ENCODE assay signal across 13 cellular contexts in genomic region chr12:92942905-92943304, GRCh38. TPM values are rescaled to one million over a fixed set of nuclear protein-coding genes. Genes with fewer than 3 reads are reported as not detected.
DNase-seq lines count a peak whose midpoint lies in the region; ATAC-seq and TF ChIP-seq lines count a peak whose summit lies in the region.
"Had no signal": no experiment of that assay in that cellular context is flagged by ENCODE, and none has a peak within 500 bp of the region (broad histone marks: within the 10 kb centered on the region; RNA-seq: fewer than 3 reads in every experiment).

No MANE protein-coding gene starts in this region.

- no peaks in the 10 kb centered on the region for H3K27me3 ChIP-seq in mammary epithelial cell (ENCODE audit: insufficient read depth, low read length)

- BruUV-seq in mammary epithelial cell (replicated peaks; lab: Mats Ljungman, UMichigan), result no TSS peak

- no peak overlapping the region for H3K27ac ChIP-seq in mammary epithelial cell (ENCODE audit: insufficient read depth, low read depth, low read length)

- no peak overlapping the region for H2AFZ ChIP-seq in mammary epithelial cell (ENCODE audit: low read depth, low read length)

- H3K4me1 Mint-ChIP-seq in IgD-negative memory B cell (peaks cover 25 to 28% (median 27%) of the 10 kb centered on the region in 3 donors), glutamatergic neuron (ENCODE audit: low read depth, unreplicated experiment) (no peaks in the 10 kb centered on the region)

- H3K27me3 Mint-ChIP-seq in IgD-negative memory B cell (no peaks in the 10 kb centered on the region), glutamatergic neuron (ENCODE audit: unreplicated experiment) (no peaks in the 10 kb centered on the region)

- H3K9me3 ChIP-seq in mammary epithelial cell (replicated peaks; ENCODE audit: insufficient read depth, low read length), result no peaks in the 10 kb centered on the region

- dilution Hi-C loops in mammary epithelial cell (cut with HindIII; ENCODE audit: low sequenced_read_pairs), result no loop called here

- WGBS in mammary epithelial cell (ENCODE audit: low coverage, missing lambda C conversion rate), result 100% methylated on average over 1 of the region's 1 CpG

- H3K36me3 ChIP-seq in mammary epithelial cell (ENCODE audit: insufficient read depth, low read length), result no peaks in the 10 kb centered on the region

- intact Hi-C loops in mammary epithelial cell (cut with micrococcal nuclease), result no loop called here

- H3K27ac Mint-ChIP-seq in IgD-negative memory B cell, result peak overlapping the region in 1 of 3 donors; percentile 71
- no peak overlapping the region for H3K27ac Mint-ChIP-seq in glutamatergic neuron (ENCODE audit: unreplicated experiment)
- H3K27ac Mint-ChIP-seq: T-helper 2 cell treated with Interferon-gamma antibody and Interleukin-4, amounts not matched to agents 5 μg/mL and 100 μg/mL, for 36 hours had no signal

- H3K4me1 ChIP-seq in mammary epithelial cell (ENCODE audit: insufficient read depth, low read length), result peaks cover 22% of the 10 kb centered on the region

- CTCF ChIA-PET in mammary epithelial cell (lab: Charles Lee; ENCODE audit: low non-redundant PET), result no interaction called here

- in situ Hi-C loops in mammary epithelial cell (cut with MboI; ENCODE audit: low sequenced_read_pairs in 2 of 2), result no loop called here

- H3K9ac ChIP-seq in mammary epithelial cell (ENCODE audit: insufficient read depth, low read length), result peak overlapping the region; percentile 13

- H3K36me3 Mint-ChIP-seq in IgD-negative memory B cell (peaks cover 18% of the 10 kb centered on the region), glutamatergic neuron (ENCODE audit: unreplicated experiment) (no peaks in the 10 kb centered on the region)

- peak; percentile 46 for DNase-seq in AG09319 (ENCODE audit: extremely low read depth, low read depth)
- peak; percentile 44 for DNase-seq in mammary epithelial cell
- DNase-seq in myocyte (ENCODE audit: low read depth), result peak; percentile 64
- DNase-seq in glutamatergic neuron, result no peak
- DNase-seq in GM10266 (ENCODE audit: extremely low spot score), result no peak
- DNase-seq: activated naive CD4-positive, alpha-beta T cell treated with anti-CD3 and anti-CD28 coated beads, Interleukin-2, amount 50 U/mL, for 16 hours; left ventricle myocardium superior; NCI-H2171 treated with DMSO at 0.1 percent for 48 hours; PC-3 had no signal

- H3K4me3 ChIP-seq in mammary epithelial cell (replicated peaks in 1 of 3; ENCODE audit: insufficient read depth in 1 of 3, low read depth in 2 of 3, low read length in 3 of 3), result no peak overlapping the region

- TF ChIP-seq CTCF in AG09319 (IDR thresholded peaks at IDR 0.05; ENCODE audit: low read depth, low read length) (no peak), mammary epithelial cell (conservative IDR thresholded peaks at IDR 0.05 in 1 of 2, IDR thresholded peaks at IDR 0.05 in 1 of 2; ENCODE audit: extremely low read depth in 1 of 2, insufficient read depth in 1 of 2, low read depth in 1 of 2, low read length in 2 of 2) (no peak), glutamatergic neuron (IDR thresholded peaks at IDR 0.05; ENCODE audit: partially characterized antibody, unreplicated experiment) (no peak), GM10266 (IDR thresholded peaks at IDR 0.05; ENCODE audit: control insufficient read depth, insufficient read depth, low read depth, missing control alignments) (no peak)

- peak overlapping the region; percentile 3 to 83 (median 80) for H3K4me3 Mint-ChIP-seq in IgD-negative memory B cell
- no peak overlapping the region for H3K4me3 Mint-ChIP-seq in glutamatergic neuron (ENCODE audit: unreplicated experiment)
- H3K4me3 Mint-ChIP-seq: T-helper 2 cell treated with Interferon-gamma antibody and Interleukin-4, amounts not matched to agents 5 μg/mL and 100 μg/mL, for 36 hours had no signal

- ATAC-seq in GM19397 (IDR thresholded peaks at IDR 0.05; ENCODE audit: unreplicated experiment) (no peak), GM19395 (IDR thresholded peaks at IDR 0.05; ENCODE audit: unreplicated experiment) (no peak)
- ATAC-seq: left ventricle myocardium superior, PC-3 had no signal

- no peaks in the 10 kb centered on the region for H3K79me2 ChIP-seq in mammary epithelial cell (ENCODE audit: insufficient read depth, low read length)

- H3K9me3 Mint-ChIP-seq in IgD-negative memory B cell (peaks cover 3 to 7% (median 4%) of the 10 kb centered on the region in 3 donors), glutamatergic neuron (ENCODE audit: unreplicated experiment) (peaks cover 2% of the 10 kb centered on the region)
- H3K9me3 Mint-ChIP-seq: T-helper 2 cell treated with Interferon-gamma antibody and Interleukin-4, amounts not matched to agents 5 μg/mL and 100 μg/mL, for 36 hours had no signal

- H3K4me2 ChIP-seq in mammary epithelial cell (ENCODE audit: insufficient read depth, low read depth, low read length), result no peak overlapping the region

- H4K20me1 ChIP-seq in mammary epithelial cell (ENCODE audit: insufficient read depth, low read length), result no peaks in the 10 kb centered on the region

RNA-seq across cellular contexts. Expression of gene EEA1, which starts 13.8 kb away (rescaled TPM):
- polyA plus RNA-seq in IgD-negative memory B cell, result 20.5 TPM
- total RNA-seq in mammary epithelial cell, result 10 to 100 TPM; 17.2 to 45.2 TPM
- 5.8 TPM for polyA plus RNA-seq in mammary epithelial cell
- polyA minus RNA-seq in mammary epithelial cell, result 43.6 TPM
- total RNA-seq in myocyte, result 24.9 and 25.5 TPM in 2 replicates
- polyA plus RNA-seq in myocyte (2012), result 5.2 TPM
- total RNA-seq in glutamatergic neuron (ENCODE audit: unreplicated experiment), result 12.0 TPM

Comparison
In these comparisons a context has a peak if more than half of its experiments do, and no peak if none do; other contexts are left out.
1. DNase-seq: peak in AG09319 (single experiment), mammary epithelial cell (single experiment) and myocyte (single experiment); none in glutamatergic neuron (single experiment) and GM10266 (single experiment).